Comparison of ENCODE assay signal across 8 cellular contexts in genomic region chr15:75578948-75579908, GRCh38. TPM values are rescaled to one million over a fixed set of nuclear protein-coding genes. Genes with fewer than 3 reads are reported as not detected.
DNase-seq lines count a peak whose midpoint lies in the region; ATAC-seq, FAIRE-seq and TF ChIP-seq lines count a peak whose summit lies in the region.

PTPN9 (minus strand) TSS chr15:75579315; CDS start chr15:75578776, 539 bp downstream.

- H3K9me3 ChIP-seq in DND-41 (ENCODE audit: insufficient read depth, low read length, severe bottlenecking) (no peaks in the 10 kb centered on the region), right cardiac atrium (ENCODE audit: control insufficient read depth, low read length) (no peaks in the 10 kb centered on the region), psoas muscle (no peaks in the 10 kb centered on the region)

- peak within 1 kb of the TSS; percentile 81 for H2AFZ ChIP-seq in DND-41 (ENCODE audit: low read depth, low read length)

- FAIRE-seq in H54 (lab: Jason Lieb, UNC): no peak

- peaks cover 51% of the 10 kb centered on the region for H3K79me2 ChIP-seq in DND-41 (ENCODE audit: insufficient read depth, low read length)

- H3K36me3 ChIP-seq in DND-41 (ENCODE audit: insufficient read depth, low read length) (no peaks in the 10 kb centered on the region; the same call in 1 of the 2 replicates), psoas muscle (ENCODE audit: insufficient read depth in 1 of 2, low read depth in 1 of 2) (no peaks in the 10 kb centered on the region)

- intact Hi-C loops in T-helper 2 cell treated with Interferon-gamma antibody and Interleukin-4, amounts not matched to agents 100 ng/mL and 5 ng/mL, for 36 hours (cut with micrococcal nuclease): loop anchor here (1.0 to 5.0 kb wide), 4 partner anchors 46 to 263 kb away; partner anchors contain the start of genes IMP3, SIN3A, SNUPN and UBE2Q2
- intact Hi-C loops in right cardiac atrium (cut with DNase I): no loop called here
- intact Hi-C loops in psoas muscle (cut with DNase I): loop anchor here in 1 of 2 donors (2.0 kb wide), 1 partner anchor 124 kb away; no protein-coding TSS in a partner anchor

- DNase-seq in DND-41: peak; percentile 78
- peak; percentile 33 for DNase-seq in H54 (ENCODE audit: insufficient read length, low spot score)
- DNase-seq in NCI-H128 (lab: John Stamatoyannopoulos, UW; ENCODE audit: unreplicated experiment): peak; percentile 63
- peak; percentile 85 to 94 (median 94) for DNase-seq in right cardiac atrium
- DNase-seq in psoas muscle: peak; percentile 81 to 90
- DNase-seq in ureter (ENCODE audit: low spot score): peak; percentile 81

- peak within 1 kb of the TSS; percentile 97 for H3K9ac ChIP-seq in DND-41 (ENCODE audit: low read depth, low read length)

- H3K4me1 ChIP-seq in DND-41 (ENCODE audit: insufficient read depth, low read length): peaks cover 29% of the 10 kb centered on the region
- no peaks in the 10 kb centered on the region for H3K4me1 ChIP-seq in right cardiac atrium (ENCODE audit: control insufficient read depth, insufficient read depth, low read length)
- peaks cover 15% of the 10 kb centered on the region for H3K4me1 ChIP-seq in psoas muscle

- H3K4me2 ChIP-seq in DND-41 (ENCODE audit: insufficient read depth, low read length): peak within 1 kb of the TSS; percentile 77

- H3K27ac ChIP-seq in DND-41 (ENCODE audit: low read length): peak within 1 kb of the TSS; percentile 83
- H3K27ac ChIP-seq in angular gyrus (ENCODE audit: low read depth, low read length): peak within 1 kb of the TSS; percentile 82
- peak within 1 kb of the TSS; percentile 87 for H3K27ac ChIP-seq in right cardiac atrium (ENCODE audit: low read length)
- peak within 1 kb of the TSS; percentile 84 for H3K27ac ChIP-seq in psoas muscle

- H3K4me3 ChIP-seq in DND-41 (ENCODE audit: low read depth in 1 of 2, low read length in 2 of 2) (peak within 1 kb of the TSS; percentile 88 to 97), right cardiac atrium (ENCODE audit: low read length) (peak within 1 kb of the TSS; percentile 99), psoas muscle (peak within 1 kb of the TSS; percentile 98)

- H3K27me3 ChIP-seq in DND-41 (ENCODE audit: insufficient read depth, low read length, poor library complexity) (no peaks in the 10 kb centered on the region), right cardiac atrium (ENCODE audit: control insufficient read depth, insufficient read depth) (no peaks in the 10 kb centered on the region), psoas muscle (ENCODE audit: insufficient read depth in 3 of 3, low read length in 2 of 3) (no peaks in the 10 kb centered on the region)

- WGBS in right cardiac atrium: under 1% methylated on average over 77 of the region's 77 CpGs
- WGBS in psoas muscle, 3 donors: 0 to 1% (median 1%) methylated on average over 39 to 77 of the region's 77 CpGs

- TF ChIP-seq CTCF in DND-41 (IDR thresholded peaks at IDR 0.05; ENCODE audit: borderline replicate concordance, extremely low read depth, low read length, poor library complexity, severe bottlenecking) (peak; percentile 51), psoas muscle (IDR thresholded peaks at IDR 0.05) (peak; percentile 41)

- ATAC-seq in DND-41 (ENCODE audit: insufficient read depth, low read depth) (peak; percentile 81), right cardiac atrium (peak; percentile 91 to 93), psoas muscle (peak; percentile 86 to 94 (median 90))

- TF ChIP-seq POLR2A in H54 (IDR thresholded peaks at IDR 0.05; ENCODE audit: low read depth, low read length): peak; percentile 68

- H4K20me1 ChIP-seq in DND-41 (ENCODE audit: insufficient read depth, low read length): peaks cover 4% of the 10 kb centered on the region; the same call in 1 of the 2 replicates

RNA-seq across cellular contexts. Expression of gene PTPN9, which starts in this region (rescaled TPM):
- 40.3 and 41.3 TPM in 2 replicates for total RNA-seq in T-helper 2 cell treated with Interferon-gamma antibody and Interleukin-4, amounts not matched to agents 100 ng/mL and 5 ng/mL, for 36 hours
- total RNA-seq in right cardiac atrium (10 to 100 TPM in 1 of 4 donors, 1 to 10 TPM in 3; 8.9 to 16.0 (median 9.6) TPM), psoas muscle (1 to 10 TPM; 5.5 to 6.9 (median 5.7) TPM), ureter (37.9 TPM)
- polyA plus RNA-seq in right cardiac atrium (4.5 TPM), psoas muscle (1 to 10 TPM; 2.3 to 5.0 (median 4.2) TPM)

Comparison
In these comparisons a context has a peak if more than half of its experiments do, and no peak if none do; other contexts are left out.
1. Peak in every context shown above with its lines: DNase-seq, ATAC-seq, H3K4me3 ChIP-seq and H3K27ac ChIP-seq.
2. DNase-seq: peak in every context shown above with its lines; median percentile 94 in right cardiac atrium; 86 in psoas muscle; 81 in ureter; 78 in DND-41; 63 in NCI-H128; 33 in H54.